ENCODE assay signal across 25 cellular contexts in genomic region chr2:16185671-16186391, GRCh38.
"Had no signal": no experiment of that assay in that cellular context is flagged by ENCODE, and none has a peak within 500 bp of the region (broad histone marks: within the 10 kb centered on the region; RNA-seq: fewer than 3 reads in every experiment).

No MANE protein-coding gene starts in this region.

- H3K4me3 ChIP-seq: SK-N-MC had no signal

- DNase-seq: activated CD4-positive, alpha-beta T cell treated with anti-CD3 and anti-CD28 coated beads for 4 hours; activated CD8-positive, alpha-beta memory T cell treated with anti-CD3 and anti-CD28 coated beads, Interleukin-2, amount 50 U/mL, for 4 hours; activated CD8-positive, alpha-beta T cell treated with anti-CD3 and anti-CD28 coated beads for 36 hours; activated gamma-delta T cell treated with Interleukin-2 at 50 U/mL for 16 hours; activated naive CD4-positive, alpha-beta T cell treated with anti-CD3 and anti-CD28 coated beads, Interleukin-2, amount 50 U/mL, for 16 hours; activated T-cell treated with anti-CD3 and anti-CD28 coated beads, Interleukin-2, amount 50 U/mL, for 72 hours; aorta; central memory CD4-positive, alpha-beta T cell; MM.1S; NCI-H1105; NCI-H1436; NCI-H187; NCI-H2081; NCI-H2171; NCI-H345; NCI-H510A; NCI-H526 treated with DMSO at 0.1 percent for 48 hours; NCI-H82; SIG-M5; SW 1271 had no signal

- H3K27ac ChIP-seq: SK-N-MC had no signal

- H3K9me3 Mint-ChIP-seq: activated CD8-positive, alpha-beta T cell treated with anti-CD3 and anti-CD28 coated beads for 36 hours; activated T-cell treated with anti-CD3 and anti-CD28 coated beads, Interleukin-2, amount 50 U/mL, for 72 hours; activated T-helper 2 cell treated with anti-CD3 and anti-CD28 coated beads, Interferon-gamma antibody, Interleukin-2, Interleukin-4, amounts not matched to agents 10 μg/mL and 5 μg/mL and 100 μg/mL, durations not matched to agents 14 hours and 24 hours and 36 hours; T-helper 2 cell treated with Interferon-gamma antibody and Interleukin-4, amounts not matched to agents 5 μg/mL and 100 μg/mL, for 36 hours had no signal

- ATAC-seq: activated CD4-positive, CD25-positive, alpha-beta regulatory T cell treated with anti-CD3 and anti-CD28 coated beads, Interleukin-2, amount 50 U/mL, for 24 hours; activated CD8-positive, alpha-beta T cell treated with anti-CD3 and anti-CD28 coated beads for 36 hours; activated T-cell treated with anti-CD3 and anti-CD28 coated beads, Interleukin-2, amount 50 U/mL, for 72 hours had no signal

- H3K27ac Mint-ChIP-seq: activated CD8-positive, alpha-beta T cell treated with anti-CD3 and anti-CD28 coated beads for 36 hours; activated T-cell treated with anti-CD3 and anti-CD28 coated beads, Interleukin-2, amount 50 U/mL, for 72 hours; activated T-helper 2 cell treated with anti-CD3 and anti-CD28 coated beads, Interferon-gamma antibody, Interleukin-2, Interleukin-4, amounts not matched to agents 10 μg/mL and 5 μg/mL and 100 μg/mL, durations not matched to agents 14 hours and 24 hours and 36 hours; T-helper 2 cell treated with Interferon-gamma antibody and Interleukin-4, amounts not matched to agents 5 μg/mL and 100 μg/mL, for 36 hours had no signal

- FAIRE-seq: bronchial epithelial cell had no signal

- H3K4me3 Mint-ChIP-seq: activated CD8-positive, alpha-beta T cell treated with anti-CD3 and anti-CD28 coated beads for 36 hours; activated T-cell treated with anti-CD3 and anti-CD28 coated beads, Interleukin-2, amount 50 U/mL, for 72 hours; T-helper 2 cell treated with Interferon-gamma antibody and Interleukin-4, amounts not matched to agents 5 μg/mL and 100 μg/mL, for 36 hours had no signal
